1 cellular context compared by ENCODE assay signal in the genomic region with DNA sequence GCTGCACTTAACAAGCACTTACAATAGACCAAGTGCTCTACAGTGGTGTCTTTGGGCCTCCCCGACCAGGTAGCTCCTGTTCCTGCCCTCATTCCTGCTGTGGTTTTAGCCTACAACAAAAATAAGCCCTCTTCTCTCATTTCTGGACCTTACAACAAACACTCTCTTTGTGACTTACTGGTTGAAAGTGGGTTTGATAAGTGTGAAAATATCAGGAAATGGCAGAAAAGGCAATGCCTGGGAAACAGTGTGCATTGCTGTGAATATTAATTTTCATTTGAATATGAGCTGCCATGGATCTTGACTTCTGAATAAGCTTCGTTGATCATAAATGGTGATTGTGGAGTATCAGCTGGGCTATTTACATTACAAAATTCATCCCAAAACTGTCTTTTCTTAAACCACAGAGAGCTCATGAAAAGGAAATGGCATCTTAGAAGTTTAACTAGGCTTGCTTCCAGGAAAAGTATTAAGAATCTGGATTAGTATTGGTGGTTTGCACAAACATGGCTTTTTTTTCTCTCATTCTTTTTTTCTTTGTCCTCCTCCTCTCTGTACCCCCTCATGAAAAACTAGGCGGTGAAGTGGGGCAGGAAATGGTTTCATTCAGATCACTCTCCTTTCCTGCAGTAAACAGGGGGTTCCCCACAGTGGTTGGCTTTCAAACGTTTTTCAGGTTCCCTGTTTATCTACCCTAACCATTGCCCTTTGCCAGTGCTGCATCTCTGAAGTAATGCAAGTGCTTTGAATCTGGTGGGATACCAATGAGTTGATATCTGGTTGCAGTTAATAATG.
TF ChIP-seq lines count a peak whose summit lies in the region.

No MANE protein-coding gene starts in this region.

TF ChIP-seq in HepG2, 621 proteins besides CTCF, POLR2A, EP300 and RAD21:
- TF ChIP-seq TFE3 (CRISPR knock-in tag; IDR thresholded peaks at IDR 0.05) (no peak), SMC3 (IDR thresholded peaks at IDR 0.05; ENCODE audit: low read length) (no peak), ADNP (CRISPR knock-in tag; IDR thresholded peaks at IDR 0.05) (no peak), SALL1 (CRISPR knock-in tag; IDR thresholded peaks at IDR 0.05) (no peak), ARID2 (CRISPR knock-in tag; IDR thresholded peaks at IDR 0.05; ENCODE audit: borderline replicate concordance) (no peak), SSRP1 (CRISPR knock-in tag; IDR thresholded peaks at IDR 0.05) (no peak), KDM5A (IDR thresholded peaks at IDR 0.05; ENCODE audit: borderline replicate concordance, low read length) (no peak), HOXA3 (CRISPR knock-in tag; IDR thresholded peaks at IDR 0.05) (no peak)
- TF ChIP-seq, protein P1, sequence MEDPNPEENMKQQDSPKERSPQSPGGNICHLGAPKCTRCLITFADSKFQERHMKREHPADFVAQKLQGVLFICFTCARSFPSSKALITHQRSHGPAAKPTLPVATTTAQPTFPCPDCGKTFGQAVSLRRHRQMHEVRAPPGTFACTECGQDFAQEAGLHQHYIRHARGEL (CRISPR knock-in tag; IDR thresholded peaks at IDR 0.05): no peak
- TF ChIP-seq, protein P2, sequence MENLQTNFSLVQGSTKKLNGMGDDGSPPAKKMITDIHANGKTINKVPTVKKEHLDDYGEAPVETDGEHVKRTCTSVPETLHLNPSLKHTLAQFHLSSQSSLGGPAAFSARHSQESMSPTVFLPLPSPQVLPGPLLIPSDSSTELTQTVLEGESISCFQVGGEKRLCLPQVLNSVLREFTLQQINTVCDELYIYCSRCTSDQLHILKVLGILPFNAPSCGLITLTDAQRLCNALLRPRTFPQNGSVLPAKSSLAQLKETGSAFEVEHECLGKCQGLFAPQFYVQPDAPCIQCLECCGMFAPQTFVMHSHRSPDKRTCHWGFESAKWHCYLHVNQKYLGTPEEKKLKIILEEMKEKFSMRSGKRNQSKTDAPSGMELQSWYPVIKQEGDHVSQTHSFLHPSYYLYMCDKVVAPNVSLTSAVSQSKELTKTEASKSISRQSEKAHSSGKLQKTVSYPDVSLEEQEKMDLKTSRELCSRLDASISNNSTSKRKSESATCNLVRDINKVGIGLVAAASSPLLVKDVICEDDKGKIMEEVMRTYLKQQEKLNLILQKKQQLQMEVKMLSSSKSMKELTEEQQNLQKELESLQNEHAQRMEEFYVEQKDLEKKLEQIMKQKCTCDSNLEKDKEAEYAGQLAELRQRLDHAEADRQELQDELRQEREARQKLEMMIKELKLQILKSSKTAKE (CRISPR knock-in tag; IDR thresholded peaks at IDR 0.05; ENCODE audit: borderline replicate concordance): no peak
- TF ChIP-seq, protein P3, sequence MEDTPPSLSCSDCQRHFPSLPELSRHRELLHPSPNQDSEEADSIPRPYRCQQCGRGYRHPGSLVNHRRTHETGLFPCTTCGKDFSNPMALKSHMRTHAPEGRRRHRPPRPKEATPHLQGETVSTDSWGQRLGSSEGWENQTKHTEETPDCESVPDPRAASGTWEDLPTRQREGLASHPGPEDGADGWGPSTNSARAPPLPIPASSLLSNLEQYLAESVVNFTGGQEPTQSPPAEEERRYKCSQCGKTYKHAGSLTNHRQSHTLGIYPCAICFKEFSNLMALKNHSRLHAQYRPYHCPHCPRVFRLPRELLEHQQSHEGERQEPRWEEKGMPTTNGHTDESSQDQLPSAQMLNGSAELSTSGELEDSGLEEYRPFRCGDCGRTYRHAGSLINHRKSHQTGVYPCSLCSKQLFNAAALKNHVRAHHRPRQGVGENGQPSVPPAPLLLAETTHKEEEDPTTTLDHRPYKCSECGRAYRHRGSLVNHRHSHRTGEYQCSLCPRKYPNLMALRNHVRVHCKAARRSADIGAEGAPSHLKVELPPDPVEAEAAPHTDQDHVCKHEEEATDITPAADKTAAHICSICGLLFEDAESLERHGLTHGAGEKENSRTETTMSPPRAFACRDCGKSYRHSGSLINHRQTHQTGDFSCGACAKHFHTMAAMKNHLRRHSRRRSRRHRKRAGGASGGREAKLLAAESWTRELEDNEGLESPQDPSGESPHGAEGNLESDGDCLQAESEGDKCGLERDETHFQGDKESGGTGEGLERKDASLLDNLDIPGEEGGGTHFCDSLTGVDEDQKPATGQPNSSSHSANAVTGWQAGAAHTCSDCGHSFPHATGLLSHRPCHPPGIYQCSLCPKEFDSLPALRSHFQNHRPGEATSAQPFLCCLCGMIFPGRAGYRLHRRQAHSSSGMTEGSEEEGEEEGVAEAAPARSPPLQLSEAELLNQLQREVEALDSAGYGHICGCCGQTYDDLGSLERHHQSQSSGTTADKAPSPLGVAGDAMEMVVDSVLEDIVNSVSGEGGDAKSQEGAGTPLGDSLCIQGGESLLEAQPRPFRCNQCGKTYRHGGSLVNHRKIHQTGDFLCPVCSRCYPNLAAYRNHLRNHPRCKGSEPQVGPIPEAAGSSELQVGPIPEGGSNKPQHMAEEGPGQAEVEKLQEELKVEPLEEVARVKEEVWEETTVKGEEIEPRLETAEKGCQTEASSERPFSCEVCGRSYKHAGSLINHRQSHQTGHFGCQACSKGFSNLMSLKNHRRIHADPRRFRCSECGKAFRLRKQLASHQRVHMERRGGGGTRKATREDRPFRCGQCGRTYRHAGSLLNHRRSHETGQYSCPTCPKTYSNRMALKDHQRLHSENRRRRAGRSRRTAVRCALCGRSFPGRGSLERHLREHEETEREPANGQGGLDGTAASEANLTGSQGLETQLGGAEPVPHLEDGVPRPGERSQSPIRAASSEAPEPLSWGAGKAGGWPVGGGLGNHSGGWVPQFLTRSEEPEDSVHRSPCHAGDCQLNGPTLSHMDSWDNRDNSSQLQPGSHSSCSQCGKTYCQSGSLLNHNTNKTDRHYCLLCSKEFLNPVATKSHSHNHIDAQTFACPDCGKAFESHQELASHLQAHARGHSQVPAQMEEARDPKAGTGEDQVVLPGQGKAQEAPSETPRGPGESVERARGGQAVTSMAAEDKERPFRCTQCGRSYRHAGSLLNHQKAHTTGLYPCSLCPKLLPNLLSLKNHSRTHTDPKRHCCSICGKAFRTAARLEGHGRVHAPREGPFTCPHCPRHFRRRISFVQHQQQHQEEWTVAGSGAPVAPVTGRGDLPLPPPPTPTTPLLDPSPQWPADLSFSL (CRISPR knock-in tag; IDR thresholded peaks at IDR 0.05): no peak
TF ChIP-seq in HepG2: peak in this region for 0.
